Comparison of ENCODE assay signal across 15 cellular contexts in the genomic region with DNA sequence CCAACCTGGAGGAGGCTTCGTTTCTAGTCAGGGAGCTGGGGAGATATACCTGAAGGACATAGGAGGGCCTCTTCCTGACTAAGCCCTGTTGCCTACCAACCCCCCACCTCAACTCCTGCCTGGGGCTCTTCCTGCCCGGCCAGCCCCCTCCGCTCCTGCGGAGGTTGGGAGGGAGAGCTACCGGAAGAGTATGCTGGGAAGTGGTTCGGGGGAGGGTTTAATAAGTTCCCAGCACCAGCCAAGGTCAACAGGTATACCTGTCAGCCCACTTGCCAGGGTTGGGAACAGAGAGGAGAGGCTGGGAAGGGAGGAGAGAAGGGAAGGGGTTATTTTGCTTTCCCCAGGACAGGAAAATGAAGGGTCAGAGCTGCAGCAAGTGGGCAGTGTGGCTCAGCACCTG. TPM values are rescaled to one million over a fixed set of nuclear protein-coding genes. Genes with fewer than 3 reads are reported as not detected.
DNase-seq lines count a peak whose midpoint lies in the region; TF ChIP-seq lines count a peak whose summit lies in the region.
"Had no signal": no experiment of that assay in that cellular context is flagged by ENCODE, and none has a peak within 500 bp of the region (broad histone marks: within the 10 kb centered on the region; RNA-seq: fewer than 3 reads in every experiment).

No MANE protein-coding gene starts in this region.

- TF ChIP-seq CTCF in osteoblast (IDR thresholded peaks at IDR 0.05; ENCODE audit: extremely low read depth, low read depth, low read length): no peak

- H3K9me3 Mint-ChIP-seq in activated CD4-positive, alpha-beta memory T cell treated with anti-CD3 and anti-CD28 coated beads for 36 hours: no peaks in the 10 kb centered on the region
- H3K9me3 Mint-ChIP-seq: IgD-negative memory B cell; stimulated activated memory B cell treated with anti-CD40 and anti-IgM and Interleukin-4, amounts not matched to agents 10 μg/mL and 1 μg/mL and 100 μg/mL, for 72 hours had no signal

- intact Hi-C loops in activated CD4-positive, alpha-beta memory T cell treated with anti-CD3 and anti-CD28 coated beads for 36 hours (cut with micrococcal nuclease): no loop called here

- H3K4me3 Mint-ChIP-seq in activated CD4-positive, alpha-beta memory T cell treated with anti-CD3 and anti-CD28 coated beads for 36 hours: no peak overlapping the region
- H3K4me3 Mint-ChIP-seq: stimulated activated memory B cell treated with anti-CD40 and anti-IgM and Interleukin-4, amounts not matched to agents 10 μg/mL and 1 μg/mL and 100 μg/mL, for 72 hours had no signal

- no peaks in the 10 kb centered on the region for H3K4me1 ChIP-seq in osteoblast (ENCODE audit: insufficient read depth, low read length)

- no peak overlapping the region for H3K27ac ChIP-seq in osteoblast (ENCODE audit: low read depth, low read length)
- H3K27ac ChIP-seq: gastrocnemius medialis, ovary had no signal

- no peak overlapping the region for H3K4me3 ChIP-seq in H7 (ENCODE audit: insufficient read depth, low read depth, low read length)
- H3K4me3 ChIP-seq in osteoblast (ENCODE audit: insufficient read depth, low read length): no peak overlapping the region
- H3K4me3 ChIP-seq: gastrocnemius medialis, ovary had no signal

- CTCF ChIA-PET in activated CD4-positive, alpha-beta memory T cell treated with anti-CD3 and anti-CD28 coated beads for 36 hours (lab: Charles Lee): interaction anchor here (1.4 to 7.6 kb wide), 2 partner anchors 10 to 22 kb away, joined by 9 to 178 read pairs; no protein-coding TSS in a partner anchor

- no peak overlapping the region for H3K4me2 ChIP-seq in osteoblast (ENCODE audit: insufficient read depth, low read length)

- no peak overlapping the region for H3K27ac Mint-ChIP-seq in activated CD4-positive, alpha-beta memory T cell treated with anti-CD3 and anti-CD28 coated beads for 36 hours
- H3K27ac Mint-ChIP-seq: stimulated activated memory B cell treated with anti-CD40 and anti-IgM and Interleukin-4, amounts not matched to agents 10 μg/mL and 1 μg/mL and 100 μg/mL, for 72 hours had no signal

- TF ChIP-seq POLR2A in erythroblast (IDR thresholded peaks at IDR 0.05; ENCODE audit: low read length): no peak

- H3K9me3 ChIP-seq in osteoblast (ENCODE audit: low read depth, low read length): no peaks in the 10 kb centered on the region
- H3K9me3 ChIP-seq: gastrocnemius medialis, ovary had no signal

- no peak overlapping the region for H2AFZ ChIP-seq in osteoblast (ENCODE audit: low read length)

- peaks cover 25% of the 10 kb centered on the region for H3K27me3 ChIP-seq in H7 (ENCODE audit: control insufficient read depth, insufficient read depth, low read length)
- peaks cover 64% of the 10 kb centered on the region for H3K27me3 ChIP-seq in osteoblast (ENCODE audit: insufficient read depth, low read length)
- H3K27me3 ChIP-seq: ovary had no signal

- no peaks in the 10 kb centered on the region for H3K79me2 ChIP-seq in osteoblast (ENCODE audit: insufficient read depth, low read length)

- DNase-seq in H7 (peak; percentile 87), NCI-H69 (lab: John Stamatoyannopoulos, UW) (peak; percentile 86), iPS DF 19.7 (ENCODE audit: low read depth, low spot score) (peak; percentile 80), renal cortical epithelial cell (ENCODE audit: low read depth) (peak; percentile 33), AG08395 (ENCODE audit: low spot score) (no peak), osteoblast (ENCODE audit: insufficient read length, low spot score, missing footprints) (no peak), erythroblast (lab: John Stamatoyannopoulos, UW) (no peak)
- DNase-seq in activated CD4-positive, alpha-beta memory T cell treated with anti-CD3 and anti-CD28 coated beads for 36 hours: no peak
- DNase-seq: amniotic stem cell; effector CD4-positive, alpha-beta T cell; gastrocnemius medialis; ovary had no signal

- H3K4me1 Mint-ChIP-seq in activated CD4-positive, alpha-beta memory T cell treated with anti-CD3 and anti-CD28 coated beads for 36 hours (ENCODE audit: low read depth): peaks cover 12% of the 10 kb centered on the region

- H3K36me3 Mint-ChIP-seq in activated CD4-positive, alpha-beta memory T cell treated with anti-CD3 and anti-CD28 coated beads for 36 hours: no peaks in the 10 kb centered on the region
- H3K36me3 Mint-ChIP-seq: stimulated activated memory B cell treated with anti-CD40 and anti-IgM and Interleukin-4, amounts not matched to agents 10 μg/mL and 1 μg/mL and 100 μg/mL, for 72 hours had no signal

- no peaks in the 10 kb centered on the region for H4K20me1 ChIP-seq in osteoblast (ENCODE audit: insufficient read depth, low read length)

- H3K36me3 ChIP-seq in H7 (replicated peaks; ENCODE audit: control insufficient read depth, insufficient read depth, low read length) (no peaks in the 10 kb centered on the region), osteoblast (ENCODE audit: insufficient read depth, low read length) (no peaks in the 10 kb centered on the region)
- H3K36me3 ChIP-seq: gastrocnemius medialis, ovary had no signal

- peaks cover 24% of the 10 kb centered on the region for H3K27me3 Mint-ChIP-seq in activated CD4-positive, alpha-beta memory T cell treated with anti-CD3 and anti-CD28 coated beads for 36 hours

- POLR2A ChIA-PET in activated CD4-positive, alpha-beta memory T cell treated with anti-CD3 and anti-CD28 coated beads for 36 hours (lab: Charles Lee): interaction anchor here (0.6 kb wide), 1 partner anchor 8 kb away, joined by 7 read pairs; no protein-coding TSS in a partner anchor

RNA-seq across cellular contexts. Expression of a gene that starts 4.7 kb away (rescaled TPM):
- 8.3 and 11.8 TPM in 2 replicates for total RNA-seq in H7 (2014; rRNA removed; shearing (Covaris generic))
- total RNA-seq in renal cortical epithelial cell (0.15 TPM in 1 of 2 replicates, not detected in the other), osteoblast (not detected in 2 replicates)
- not detected for total RNA-seq in activated CD4-positive, alpha-beta memory T cell treated with anti-CD3 and anti-CD28 coated beads for 36 hours

RNA-seq across cellular contexts. Expression of a gene that starts 5.5 kb away (rescaled TPM):
- 55.6 and 66.3 TPM in 2 replicates for total RNA-seq in H7 (2014; rRNA removed; shearing (Covaris generic))
- 22.4 and 31.9 TPM in 2 replicates for total RNA-seq in renal cortical epithelial cell
- total RNA-seq in activated CD4-positive, alpha-beta memory T cell treated with anti-CD3 and anti-CD28 coated beads for 36 hours: 10 to 100 TPM; 53.6 to 60.3 TPM
- total RNA-seq in osteoblast: 31.5 and 35.8 TPM in 2 replicates

RNA-seq across cellular contexts. Expression of a gene that starts 23.7 kb away (rescaled TPM):
- total RNA-seq in H7 (2014; rRNA removed; shearing (Covaris generic)): not detected in 2 replicates
- total RNA-seq in renal cortical epithelial cell: not detected in 2 replicates
- total RNA-seq in activated CD4-positive, alpha-beta memory T cell treated with anti-CD3 and anti-CD28 coated beads for 36 hours: not detected
- not detected in 2 replicates for total RNA-seq in osteoblast
- total RNA-seq: gastrocnemius medialis, liver, ovary had no signal

RNA-seq across cellular contexts. Expression of a gene that starts 33.7 kb away (rescaled TPM):
- total RNA-seq in H7 (2014; rRNA removed; shearing (Covaris generic)): 0.69 and 2.7 TPM in 2 replicates
- total RNA-seq in renal cortical epithelial cell (0.25 TPM in 1 of 2 replicates, not detected in the other), osteoblast (0.29 and 0.36 TPM in 2 replicates)
- under 1 TPM; 0.80 to 0.90 TPM for total RNA-seq in activated CD4-positive, alpha-beta memory T cell treated with anti-CD3 and anti-CD28 coated beads for 36 hours

RNA-seq across cellular contexts. Expression of a gene that starts 36.9 kb away (rescaled TPM):
- total RNA-seq in H7 (2014; rRNA removed; shearing (Covaris generic)): 2.4 and 4.0 TPM in 2 replicates
- total RNA-seq in renal cortical epithelial cell (0.25 TPM in 1 of 2 replicates, not detected in the other), osteoblast (not detected in 2 replicates)
- not detected for total RNA-seq in activated CD4-positive, alpha-beta memory T cell treated with anti-CD3 and anti-CD28 coated beads for 36 hours

Comparison
In these comparisons a context has a peak if more than half of its experiments do, and no peak if none do; other contexts are left out.
1. DNase-seq: peak in H7 (single experiment), NCI-H69 (single experiment), iPS DF 19.7 (single experiment) and renal cortical epithelial cell (single experiment); none in activated CD4-positive, alpha-beta memory T cell treated with anti-CD3 and anti-CD28 coated beads for 36 hours (single experiment), AG08395 (single experiment), osteoblast (single experiment) and erythroblast (0 of 2).